In the genomic region with DNA sequence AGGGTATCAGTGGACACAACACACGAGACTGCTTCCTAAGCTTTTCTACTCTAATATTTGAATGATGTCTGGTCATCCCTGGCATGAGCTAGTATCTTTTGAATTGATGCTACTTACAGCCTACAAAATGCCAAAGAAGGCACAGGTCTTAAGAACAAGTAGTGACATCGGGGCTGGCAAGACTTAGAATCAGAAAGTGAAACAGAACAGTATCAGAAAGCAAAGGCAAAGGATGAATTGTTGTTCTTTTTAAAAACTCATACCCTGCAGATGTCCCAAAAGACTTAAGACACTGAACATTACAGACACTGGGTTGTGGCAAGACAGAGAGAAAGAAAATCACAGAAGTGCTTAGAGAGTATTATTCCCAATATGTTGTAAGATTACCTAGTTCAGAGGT, we compare ENCODE assay signal across 18 cellular contexts. TPM values are rescaled to one million over a fixed set of nuclear protein-coding genes. Genes with fewer than 3 reads are reported as not detected.
A peak's percentile ranks its signal among the peaks of the same experiment; 100 is the strongest.
DNase-seq lines count a peak whose midpoint lies in the region; ATAC-seq, FAIRE-seq and TF ChIP-seq lines count a peak whose summit lies in the region.
"Had no signal": no experiment of that assay in that cellular context is flagged by ENCODE, and none has a peak within 500 bp of the region (broad histone marks: within the 10 kb centered on the region; RNA-seq: fewer than 3 reads in every experiment).

No MANE protein-coding gene starts in this region.

- H3K9me3 ChIP-seq in RWPE2 (ENCODE audit: severe bottlenecking): peaks cover 2% of the 10 kb centered on the region
- no peaks in the 10 kb centered on the region for H3K9me3 ChIP-seq in Karpas-422 (ENCODE audit: low read length)
- no peaks in the 10 kb centered on the region for H3K9me3 ChIP-seq in right atrium auricular region
- H3K9me3 ChIP-seq: HAP-1 had no signal

- H3K4me3 ChIP-seq in RWPE2 (ENCODE audit: severe bottlenecking) (no peak overlapping the region), Karpas-422 (ENCODE audit: low read length) (no peak overlapping the region), right atrium auricular region (no peak overlapping the region)
- H3K4me3 ChIP-seq: HAP-1 had no signal

- TF ChIP-seq CTCF in RWPE2 (IDR thresholded peaks at IDR 0.05; ENCODE audit: poor library complexity, severe bottlenecking) (no peak), right atrium auricular region (IDR thresholded peaks at IDR 0.05) (no peak)

- H3K27ac Mint-ChIP-seq in activated CD4-positive, alpha-beta T cell treated with anti-CD3 and anti-CD28 coated beads, Interleukin-2, amount 10 ng/mL, durations not matched to agents 24 days and 14 days: no peak overlapping the region
- no peak overlapping the region for H3K27ac Mint-ChIP-seq in effector memory CD8-positive, alpha-beta T cell
- H3K27ac Mint-ChIP-seq: B cell; CD4-positive, alpha-beta T cell had no signal

- H3K9ac ChIP-seq in Karpas-422 (ENCODE audit: low read length): no peak overlapping the region

- H3K27ac ChIP-seq in RWPE2 (ENCODE audit: poor library complexity, severe bottlenecking) (peak overlapping the region; percentile 92), Karpas-422 (ENCODE audit: low read length) (no peak overlapping the region), right atrium auricular region (no peak overlapping the region)

- no peaks in the 10 kb centered on the region for H4K20me1 ChIP-seq in Karpas-422 (ENCODE audit: insufficient read depth, low read depth, low read length)

- H3K27me3 ChIP-seq in RWPE2 (ENCODE audit: insufficient read depth, poor library complexity, severe bottlenecking): no peaks in the 10 kb centered on the region
- H3K27me3 ChIP-seq in Karpas-422 (ENCODE audit: low read length): no peaks in the 10 kb centered on the region
- H3K27me3 ChIP-seq in right atrium auricular region: no peaks in the 10 kb centered on the region

- no peaks in the 10 kb centered on the region for H3K79me2 ChIP-seq in Karpas-422 (ENCODE audit: low read length)

- H3K36me3 Mint-ChIP-seq in activated CD4-positive, alpha-beta T cell treated with anti-CD3 and anti-CD28 coated beads, Interleukin-2, amount 10 ng/mL, durations not matched to agents 24 days and 14 days (ENCODE audit: low read depth): no peaks in the 10 kb centered on the region
- no peaks in the 10 kb centered on the region for H3K36me3 Mint-ChIP-seq in effector memory CD8-positive, alpha-beta T cell (ENCODE audit: insufficient read depth)

- H3K4me1 Mint-ChIP-seq in activated CD4-positive, alpha-beta T cell treated with anti-CD3 and anti-CD28 coated beads, Interleukin-2, amount 10 ng/mL, durations not matched to agents 24 days and 14 days: peaks cover 9% of the 10 kb centered on the region
- no peaks in the 10 kb centered on the region for H3K4me1 Mint-ChIP-seq in effector memory CD8-positive, alpha-beta T cell (ENCODE audit: low read depth in 2 of 2)
- H3K4me1 Mint-ChIP-seq: B cell had no signal

- peak; percentile 81 for FAIRE-seq in HTR-8/SVneo (lab: Jason Lieb, UNC)
- FAIRE-seq: GM19239, H1 had no signal

- H3K36me3 ChIP-seq in RWPE2 (ENCODE audit: low read depth) (peaks cover 30% of the 10 kb centered on the region), Karpas-422 (ENCODE audit: insufficient read depth, low read length) (no peaks in the 10 kb centered on the region), right atrium auricular region (peaks cover 40% of the 10 kb centered on the region)
- H3K36me3 ChIP-seq: HAP-1 had no signal

- intact Hi-C loops in activated CD4-positive, alpha-beta T cell treated with anti-CD3 and anti-CD28 coated beads, Interleukin-2, amount 10 ng/mL, durations not matched to agents 24 days and 14 days (cut with micrococcal nuclease): no loop called here

- no peaks in the 10 kb centered on the region for H3K9me3 Mint-ChIP-seq in activated CD4-positive, alpha-beta T cell treated with anti-CD3 and anti-CD28 coated beads, Interleukin-2, amount 10 ng/mL, durations not matched to agents 24 days and 14 days
- H3K9me3 Mint-ChIP-seq in effector memory CD8-positive, alpha-beta T cell: no peaks in the 10 kb centered on the region
- H3K9me3 Mint-ChIP-seq: CD4-positive, alpha-beta T cell had no signal

- H3K9me2 ChIP-seq in Karpas-422 (replicated peaks; ENCODE audit: insufficient read depth, low read length): no peaks in the 10 kb centered on the region

- no peak overlapping the region for H3K4me2 ChIP-seq in Karpas-422 (ENCODE audit: low read depth, low read length, poor library complexity, severe bottlenecking)

- no peaks in the 10 kb centered on the region for H3K27me3 Mint-ChIP-seq in activated CD4-positive, alpha-beta T cell treated with anti-CD3 and anti-CD28 coated beads, Interleukin-2, amount 10 ng/mL, durations not matched to agents 24 days and 14 days
- H3K27me3 Mint-ChIP-seq in effector memory CD8-positive, alpha-beta T cell: no peaks in the 10 kb centered on the region
- H3K27me3 Mint-ChIP-seq: B cell; CD4-positive, alpha-beta T cell had no signal

- no peak for ATAC-seq in RWPE2 (ENCODE audit: low read depth)
- no peak for ATAC-seq in effector memory CD8-positive, alpha-beta T cell (replicated peaks)

- H2AFZ ChIP-seq in Karpas-422 (ENCODE audit: low read length): no peak overlapping the region

- H3K4me3 Mint-ChIP-seq in activated CD4-positive, alpha-beta T cell treated with anti-CD3 and anti-CD28 coated beads, Interleukin-2, amount 10 ng/mL, durations not matched to agents 24 days and 14 days: peak overlapping the region; percentile 36
- no peak overlapping the region for H3K4me3 Mint-ChIP-seq in effector memory CD8-positive, alpha-beta T cell
- H3K4me3 Mint-ChIP-seq: B cell; CD4-positive, alpha-beta T cell had no signal

- H3K4me1 ChIP-seq in RWPE2 (ENCODE audit: insufficient read depth, poor library complexity, severe bottlenecking): peaks cover 20% of the 10 kb centered on the region
- peaks cover 9% of the 10 kb centered on the region for H3K4me1 ChIP-seq in Karpas-422 (ENCODE audit: low read length)
- no peaks in the 10 kb centered on the region for H3K4me1 ChIP-seq in right atrium auricular region
- H3K4me1 ChIP-seq: HAP-1 had no signal

- DNase-seq in activated CD4-positive, alpha-beta T cell treated with anti-CD3 and anti-CD28 coated beads, Interleukin-2, amount 10 ng/mL, durations not matched to agents 24 days and 14 days: no peak
- no peak for DNase-seq in activated CD4-positive, alpha-beta T cell treated with anti-CD3 and anti-CD28 coated beads, Interleukin-2, amount 50 U/mL, for 48 hours
- DNase-seq in HTR-8/SVneo (ENCODE audit: insufficient read length, low spot score) (no peak), RWPE2 (ENCODE audit: low spot score) (no peak), Karpas-422 (no peak), right atrium auricular region (ENCODE audit: low spot score) (no peak)
- DNase-seq in effector memory CD8-positive, alpha-beta T cell: no peak
- DNase-seq: C1 segment of cervical spinal cord; Calu3; CD4-positive, alpha-beta T cell; DMS 273 treated with DMSO at 0.1 percent for 48 hours had no signal

RNA-seq across cellular contexts. Expression of gene ZNF19, which starts 12.7 kb away (rescaled TPM):
- 1.8 and 2.1 TPM in 2 replicates for total RNA-seq in activated CD4-positive, alpha-beta T cell treated with anti-CD3 and anti-CD28 coated beads, Interleukin-2, amount 10 ng/mL, durations not matched to agents 24 days and 14 days
- 5.7 and 6.6 TPM in 2 replicates for total RNA-seq in Karpas-422 (2014; rRNA removed; shearing (Covaris generic); ENCODE audit: low replicate concordance)
- total RNA-seq in right atrium auricular region: 1 to 10 TPM in 1 of 2 donors, under 1 TPM in 1; 0.82 to 2.5 TPM

RNA-seq across cellular contexts. Expression of gene ZNF23, which starts 14.4 kb away (rescaled TPM):
- 5.2 and 6.1 TPM in 2 replicates for total RNA-seq in activated CD4-positive, alpha-beta T cell treated with anti-CD3 and anti-CD28 coated beads, Interleukin-2, amount 10 ng/mL, durations not matched to agents 24 days and 14 days
- total RNA-seq in Karpas-422 (2014; rRNA removed; shearing (Covaris generic); ENCODE audit: low replicate concordance): 8.9 and 13.6 TPM in 2 replicates
- 1 to 10 TPM; 2.8 to 4.8 TPM for total RNA-seq in right atrium auricular region

RNA-seq across cellular contexts. Expression of gene TLE7, which starts 34.6 kb away (rescaled TPM):
- total RNA-seq in activated CD4-positive, alpha-beta T cell treated with anti-CD3 and anti-CD28 coated beads, Interleukin-2, amount 10 ng/mL, durations not matched to agents 24 days and 14 days: not detected in 2 replicates
- total RNA-seq in Karpas-422 (2014; rRNA removed; shearing (Covaris generic); ENCODE audit: low replicate concordance): not detected in 2 replicates
- total RNA-seq in right atrium auricular region: not detected
- total RNA-seq: A172; B cell; Calu3; CD4-positive, alpha-beta T cell; Daoy; H1; HT-29 had no signal

RNA-seq across cellular contexts. Expression of gene CHST4, which starts 49.8 kb away (rescaled TPM):
- total RNA-seq in activated CD4-positive, alpha-beta T cell treated with anti-CD3 and anti-CD28 coated beads, Interleukin-2, amount 10 ng/mL, durations not matched to agents 24 days and 14 days: not detected in 2 replicates
- total RNA-seq in Karpas-422 (2014; rRNA removed; shearing (Covaris generic); ENCODE audit: low replicate concordance): 0.22 TPM in 2 replicates
- under 1 TPM in 1 of 2 donors, not detected in 1; 0.67 TPM for total RNA-seq in right atrium auricular region
- total RNA-seq: B cell; CD4-positive, alpha-beta T cell had no signal
